1 cellular context compared by ENCODE assay signal in the genomic region with DNA sequence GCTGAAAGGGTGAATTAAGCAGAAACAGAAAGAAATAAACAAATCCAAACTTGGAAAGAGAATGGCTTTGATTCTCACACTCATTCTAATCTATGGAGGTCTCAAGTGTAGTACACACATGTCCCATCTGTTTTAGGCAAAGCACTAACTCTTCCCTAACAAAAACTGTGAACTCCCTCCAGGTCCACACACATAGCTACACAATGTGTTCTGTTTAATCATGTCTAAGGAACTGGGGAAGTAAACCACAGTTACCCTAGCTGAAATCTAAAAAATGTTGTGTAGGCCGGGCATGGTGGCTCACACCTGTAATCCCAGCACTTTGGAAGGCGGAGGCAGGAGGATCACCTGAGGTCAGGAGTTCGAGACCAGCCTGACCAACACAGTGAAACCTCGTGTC.
TF ChIP-seq lines count a peak whose summit lies in the region.

No MANE protein-coding gene starts in this region.

TF ChIP-seq in SK-N-SH, 30 proteins besides CTCF, POLR2A, EP300 and RAD21 (continued from another document):
- TF ChIP-seq, protein P1, sequence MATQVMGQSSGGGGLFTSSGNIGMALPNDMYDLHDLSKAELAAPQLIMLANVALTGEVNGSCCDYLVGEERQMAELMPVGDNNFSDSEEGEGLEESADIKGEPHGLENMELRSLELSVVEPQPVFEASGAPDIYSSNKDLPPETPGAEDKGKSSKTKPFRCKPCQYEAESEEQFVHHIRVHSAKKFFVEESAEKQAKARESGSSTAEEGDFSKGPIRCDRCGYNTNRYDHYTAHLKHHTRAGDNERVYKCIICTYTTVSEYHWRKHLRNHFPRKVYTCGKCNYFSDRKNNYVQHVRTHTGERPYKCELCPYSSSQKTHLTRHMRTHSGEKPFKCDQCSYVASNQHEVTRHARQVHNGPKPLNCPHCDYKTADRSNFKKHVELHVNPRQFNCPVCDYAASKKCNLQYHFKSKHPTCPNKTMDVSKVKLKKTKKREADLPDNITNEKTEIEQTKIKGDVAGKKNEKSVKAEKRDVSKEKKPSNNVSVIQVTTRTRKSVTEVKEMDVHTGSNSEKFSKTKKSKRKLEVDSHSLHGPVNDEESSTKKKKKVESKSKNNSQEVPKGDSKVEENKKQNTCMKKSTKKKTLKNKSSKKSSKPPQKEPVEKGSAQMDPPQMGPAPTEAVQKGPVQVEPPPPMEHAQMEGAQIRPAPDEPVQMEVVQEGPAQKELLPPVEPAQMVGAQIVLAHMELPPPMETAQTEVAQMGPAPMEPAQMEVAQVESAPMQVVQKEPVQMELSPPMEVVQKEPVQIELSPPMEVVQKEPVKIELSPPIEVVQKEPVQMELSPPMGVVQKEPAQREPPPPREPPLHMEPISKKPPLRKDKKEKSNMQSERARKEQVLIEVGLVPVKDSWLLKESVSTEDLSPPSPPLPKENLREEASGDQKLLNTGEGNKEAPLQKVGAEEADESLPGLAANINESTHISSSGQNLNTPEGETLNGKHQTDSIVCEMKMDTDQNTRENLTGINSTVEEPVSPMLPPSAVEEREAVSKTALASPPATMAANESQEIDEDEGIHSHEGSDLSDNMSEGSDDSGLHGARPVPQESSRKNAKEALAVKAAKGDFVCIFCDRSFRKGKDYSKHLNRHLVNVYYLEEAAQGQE (IDR thresholded peaks at IDR 0.05; ENCODE audit: low read depth, low read length) = no peak
- TF ChIP-seq NRF1 (IDR thresholded peaks at IDR 0.05; ENCODE audit: low read depth, low read length) = no peak
- no peak for TF ChIP-seq POLR2AphosphoS5 (IDR thresholded peaks at IDR 0.05; ENCODE audit: low read depth, low read length)
- TF ChIP-seq RXRA (IDR thresholded peaks at IDR 0.05; ENCODE audit: borderline replicate concordance, low read depth) = no peak
- no peak for TF ChIP-seq TCF12 (IDR thresholded peaks at IDR 0.05)
- TF ChIP-seq, protein P2, sequence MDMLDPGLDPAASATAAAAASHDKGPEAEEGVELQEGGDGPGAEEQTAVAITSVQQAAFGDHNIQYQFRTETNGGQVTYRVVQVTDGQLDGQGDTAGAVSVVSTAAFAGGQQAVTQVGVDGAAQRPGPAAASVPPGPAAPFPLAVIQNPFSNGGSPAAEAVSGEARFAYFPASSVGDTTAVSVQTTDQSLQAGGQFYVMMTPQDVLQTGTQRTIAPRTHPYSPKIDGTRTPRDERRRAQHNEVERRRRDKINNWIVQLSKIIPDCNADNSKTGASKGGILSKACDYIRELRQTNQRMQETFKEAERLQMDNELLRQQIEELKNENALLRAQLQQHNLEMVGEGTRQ (IDR thresholded peaks at IDR 0.05; ENCODE audit: borderline replicate concordance, low read depth, low read length) = no peak
- no peak for TF ChIP-seq TEAD4 (IDR thresholded peaks at IDR 0.05; ENCODE audit: borderline replicate concordance, insufficient read depth)
- TF ChIP-seq, protein P3, sequence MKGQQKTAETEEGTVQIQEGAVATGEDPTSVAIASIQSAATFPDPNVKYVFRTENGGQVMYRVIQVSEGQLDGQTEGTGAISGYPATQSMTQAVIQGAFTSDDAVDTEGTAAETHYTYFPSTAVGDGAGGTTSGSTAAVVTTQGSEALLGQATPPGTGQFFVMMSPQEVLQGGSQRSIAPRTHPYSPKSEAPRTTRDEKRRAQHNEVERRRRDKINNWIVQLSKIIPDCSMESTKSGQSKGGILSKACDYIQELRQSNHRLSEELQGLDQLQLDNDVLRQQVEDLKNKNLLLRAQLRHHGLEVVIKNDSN (IDR thresholded peaks at IDR 0.05; ENCODE audit: borderline replicate concordance, low read depth) = no peak
- no peak for TF ChIP-seq GABPA (IDR thresholded peaks at IDR 0.05; ENCODE audit: low read depth)
- no peak for TF ChIP-seq SIN3A (IDR thresholded peaks at IDR 0.05; ENCODE audit: borderline replicate concordance, low read depth, low read length)
- no peak for TF ChIP-seq SMC3 (IDR thresholded peaks at IDR 0.05; ENCODE audit: low read depth, low read length)
- TF ChIP-seq, protein P4, sequence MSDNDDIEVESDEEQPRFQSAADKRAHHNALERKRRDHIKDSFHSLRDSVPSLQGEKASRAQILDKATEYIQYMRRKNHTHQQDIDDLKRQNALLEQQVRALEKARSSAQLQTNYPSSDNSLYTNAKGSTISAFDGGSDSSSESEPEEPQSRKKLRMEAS (IDR thresholded peaks at IDR 0.05; ENCODE audit: low read depth) = no peak
- no peak for TF ChIP-seq GATA2 (CRISPR knock-in tag; IDR thresholded peaks at IDR 0.05)
